Comparison of ENCODE assay signal across 20 cellular contexts in the genomic region with DNA sequence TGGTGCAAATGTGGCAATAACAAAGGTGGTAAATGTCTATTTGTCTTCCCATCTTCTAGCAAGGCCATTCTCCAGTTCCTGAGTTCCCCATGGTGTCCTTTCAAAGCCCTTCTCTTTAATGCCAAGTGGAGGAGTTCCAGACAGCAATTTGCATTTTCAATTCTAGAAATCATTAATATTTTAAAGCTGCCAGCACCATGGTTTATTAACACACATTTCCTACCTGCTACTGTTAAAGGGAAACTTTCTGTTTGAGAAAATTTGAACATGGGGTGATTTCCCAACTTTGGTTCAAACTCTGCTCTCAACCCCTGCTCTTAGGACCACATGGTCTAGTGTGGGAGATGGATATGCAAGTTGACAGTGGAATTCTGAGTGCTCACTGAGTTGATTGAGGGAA.
A peak's percentile ranks its signal among the peaks of the same experiment; 100 is the strongest.
DNase-seq lines count a peak whose midpoint lies in the region; ATAC-seq lines count a peak whose summit lies in the region.
"Had no signal": no experiment of that assay in that cellular context is flagged by ENCODE, and none has a peak within 500 bp of the region (broad histone marks: within the 10 kb centered on the region; RNA-seq: fewer than 3 reads in every experiment).

No MANE protein-coding gene starts in this region.

- ATAC-seq in GM19023 (IDR thresholded peaks at IDR 0.05; ENCODE audit: unreplicated experiment) (peak; percentile 40), GM21737 (IDR thresholded peaks at IDR 0.05; ENCODE audit: unreplicated experiment) (peak; percentile 56), HG03354 (IDR thresholded peaks at IDR 0.05; ENCODE audit: poor library complexity, severe bottlenecking, unreplicated experiment) (peak; percentile 63), HG02885 (IDR thresholded peaks at IDR 0.05; ENCODE audit: poor library complexity, unreplicated experiment) (no peak)
- ATAC-seq in stimulated activated naive B cell treated with anti-CD40 and anti-IgM and Interleukin-4, amounts not matched to agents 10 μg/mL and 1 μg/mL and 100 μg/mL, for 72 hours (replicated peaks) = peak; percentile 33 to 50
- ATAC-seq: left lung had no signal

- peaks cover 0 to 9% of the 10 kb centered on the region in 2 donors for H3K27me3 Mint-ChIP-seq in stimulated activated naive B cell treated with anti-CD40 and anti-IgM and Interleukin-4, amounts not matched to agents 10 μg/mL and 1 μg/mL and 100 μg/mL, for 72 hours

- no peak overlapping the region for H3K27ac ChIP-seq in substantia nigra (ENCODE audit: low read depth, low read length, poor library complexity, severe bottlenecking)
- H3K27ac ChIP-seq: left lung had no signal

- DNase-seq in stimulated activated naive B cell treated with anti-CD40 and anti-IgM and Interleukin-4, amounts not matched to agents 10 μg/mL and 1 μg/mL and 100 μg/mL, for 72 hours = no peak
- DNase-seq in SHP77 (lab: John Stamatoyannopoulos, UW) (no peak), substantia nigra (lab: John Stamatoyannopoulos, UW) (no peak)
- DNase-seq: activated B cell treated with CpG ODN at 0.5 μM for 24 hours; activated CD4-positive, alpha-beta memory T cell treated with anti-CD3 and anti-CD28 coated beads for 36 hours; activated effector memory CD4-positive, alpha-beta T cell treated with anti-CD3 and anti-CD28 coated beads, Interleukin-2, amount 50 U/mL, for 16 hours; CD8-positive, alpha-beta memory T cell; DMS79; left lung; midbrain; NCI-H1417; stimulated activated CD4-positive, alpha-beta T cell treated with anti-CD3 and anti-CD28 coated beads, Interleukin-1b, Interleukin-23, amount 100 ng/mL, for 48 hours; stimulated activated naive CD4-positive, alpha-beta T cell; T1000 had no signal

- H3K36me3 Mint-ChIP-seq in stimulated activated naive B cell treated with anti-CD40 and anti-IgM and Interleukin-4, amounts not matched to agents 10 μg/mL and 1 μg/mL and 100 μg/mL, for 72 hours = no peaks in the 10 kb centered on the region
- H3K36me3 Mint-ChIP-seq: activated CD4-positive, alpha-beta memory T cell treated with anti-CD3 and anti-CD28 coated beads for 36 hours; CD8-positive, alpha-beta memory T cell; IgD-negative memory B cell had no signal

- H3K4me3 Mint-ChIP-seq in stimulated activated naive B cell treated with anti-CD40 and anti-IgM and Interleukin-4, amounts not matched to agents 10 μg/mL and 1 μg/mL and 100 μg/mL, for 72 hours = no peak overlapping the region
- H3K4me3 Mint-ChIP-seq: activated B cell treated with CpG ODN at 0.5 μM for 24 hours; activated CD4-positive, alpha-beta memory T cell treated with anti-CD3 and anti-CD28 coated beads for 36 hours; CD8-positive, alpha-beta memory T cell; IgD-negative memory B cell; nephron had no signal

- H3K9me3 Mint-ChIP-seq in stimulated activated naive B cell treated with anti-CD40 and anti-IgM and Interleukin-4, amounts not matched to agents 10 μg/mL and 1 μg/mL and 100 μg/mL, for 72 hours = no peaks in the 10 kb centered on the region
- H3K9me3 Mint-ChIP-seq: activated B cell treated with CpG ODN at 0.5 μM for 24 hours; activated CD4-positive, alpha-beta memory T cell treated with anti-CD3 and anti-CD28 coated beads for 36 hours; CD8-positive, alpha-beta memory T cell; IgD-negative memory B cell; nephron had no signal

- H3K27ac Mint-ChIP-seq in stimulated activated naive B cell treated with anti-CD40 and anti-IgM and Interleukin-4, amounts not matched to agents 10 μg/mL and 1 μg/mL and 100 μg/mL, for 72 hours = peak overlapping the region; percentile 56
- H3K27ac Mint-ChIP-seq: activated B cell treated with CpG ODN at 0.5 μM for 24 hours; activated CD4-positive, alpha-beta memory T cell treated with anti-CD3 and anti-CD28 coated beads for 36 hours; CD8-positive, alpha-beta memory T cell; IgD-negative memory B cell; nephron had no signal

- peaks cover 20 to 33% of the 10 kb centered on the region in 2 donors for H3K4me1 Mint-ChIP-seq in stimulated activated naive B cell treated with anti-CD40 and anti-IgM and Interleukin-4, amounts not matched to agents 10 μg/mL and 1 μg/mL and 100 μg/mL, for 72 hours
